Comparison of ENCODE assay signal across 19 cellular contexts in genomic region chr13:105144020-105144419, GRCh38.
"Had no signal": no experiment of that assay in that cellular context is flagged by ENCODE, and none has a peak within 500 bp of the region (broad histone marks: within the 10 kb centered on the region; RNA-seq: fewer than 3 reads in every experiment).

No MANE protein-coding gene starts in this region.

- H3K4me3 ChIP-seq: body of pancreas, esophagus squamous epithelium, thyroid gland, vagina had no signal

- H3K4me1 ChIP-seq: body of pancreas, esophagus squamous epithelium, thyroid gland, vagina had no signal

- ATAC-seq: activated CD8-positive, alpha-beta T cell treated with anti-CD3 and anti-CD28 coated beads for 36 hours; body of pancreas; natural killer cell treated with Interleukin-12 subunit alpha and Interleukin-12 subunit beta and Interleukin-15 and Interleukin-18, amount 100 ng/mL, for 72 hours; stimulated activated effector memory CD8-positive, alpha-beta T cell treated with anti-CD3 and anti-CD28 coated beads, Interleukin-12 subunit alpha, Interleukin-12 subunit beta, amount 100 ng/mL, for 72 hours had no signal

- H3K9me3 ChIP-seq: body of pancreas, esophagus squamous epithelium, thyroid gland, vagina had no signal

- H3K36me3 ChIP-seq: esophagus squamous epithelium, thyroid gland, vagina had no signal

- H3K27ac ChIP-seq: body of pancreas, esophagus squamous epithelium, thyroid gland, vagina had no signal

- H3K27me3 ChIP-seq: body of pancreas, esophagus squamous epithelium, thyroid gland, vagina had no signal

- DNase-seq: activated B cell treated with CpG ODN at 0.5 μM for 24 hours; activated CD4-positive, alpha-beta T cell treated with anti-CD3 and anti-CD28 coated beads for 48 hours; activated CD8-positive, alpha-beta T cell treated with anti-CD3 and anti-CD28 coated beads for 36 hours; activated effector memory CD4-positive, alpha-beta T cell treated with anti-CD3 and anti-CD28 coated beads, Interleukin-2, amount 50 U/mL, for 16 hours; activated T-cell treated with anti-CD3 and anti-CD28 coated beads, Interleukin-2, amount 50 U/mL, for 48 hours; amygdala; body of pancreas; central memory CD4-positive, alpha-beta T cell; cortex of kidney; effector CD4-positive, alpha-beta T cell; esophagus squamous epithelium; hippocampal formation; nucleus accumbens; posterior cingulate gyrus; retina; thyroid gland had no signal
